In genomic region chr3:188262913-188263683, GRCh38 we compare ENCODE assay signal across 8 cellular contexts.
DNase-seq lines count a peak whose midpoint lies in the region; ATAC-seq and TF ChIP-seq lines count a peak whose summit lies in the region.

No MANE protein-coding gene starts in this region.

- H3K36me3 Mint-ChIP-seq in glutamatergic neuron (ENCODE audit: unreplicated experiment), result no peaks in the 10 kb centered on the region

- DNase-seq in Daoy (ENCODE audit: low read depth), result peak; percentile 83
- peak; percentile 64 to 73 for DNase-seq in SJSA1 (ENCODE audit: low read depth in 1 of 2, low spot score in 2 of 2)
- peak; percentile 95 for DNase-seq in foreskin melanocyte
- peak in 1 of 2 donors; percentile 74 for DNase-seq in psoas muscle
- no peak for DNase-seq in effector CD8-positive, alpha-beta T cell (lab: John Stamatoyannopoulos, UW)
- no peak for DNase-seq in glutamatergic neuron
- DNase-seq in GF-D8 (lab: John Stamatoyannopoulos, UW), result no peak

- H3K4me1 Mint-ChIP-seq in glutamatergic neuron (ENCODE audit: low read depth, unreplicated experiment), result no peaks in the 10 kb centered on the region

- ATAC-seq in psoas muscle (peak; percentile 41 to 67 (median 56)), GM21528 (IDR thresholded peaks at IDR 0.05; ENCODE audit: low FRiP score, unreplicated experiment) (no peak)

- H3K27me3 ChIP-seq in SJSA1 (replicated peaks) (no peaks in the 10 kb centered on the region), psoas muscle (ENCODE audit: insufficient read depth in 3 of 3, low read length in 2 of 3) (no peaks in the 10 kb centered on the region)

- TF ChIP-seq CTCF in psoas muscle (IDR thresholded peaks at IDR 0.05), result no peak
- no peak for TF ChIP-seq CTCF in glutamatergic neuron (IDR thresholded peaks at IDR 0.05; ENCODE audit: partially characterized antibody, unreplicated experiment)

- no peaks in the 10 kb centered on the region for H3K27me3 Mint-ChIP-seq in glutamatergic neuron (ENCODE audit: unreplicated experiment)

- H3K4me3 ChIP-seq in SJSA1 (no peak overlapping the region), psoas muscle (no peak overlapping the region)

- H3K4me3 Mint-ChIP-seq in glutamatergic neuron (ENCODE audit: unreplicated experiment), result no peak overlapping the region

- H3K36me3 ChIP-seq in SJSA1, result peaks cover 9% of the 10 kb centered on the region; the same call in 1 of the 2 replicates
- no peaks in the 10 kb centered on the region for H3K36me3 ChIP-seq in psoas muscle (ENCODE audit: insufficient read depth in 1 of 2, low read depth in 1 of 2)

- H3K4me1 ChIP-seq in SJSA1 (replicated peaks) (peaks cover 95% of the 10 kb centered on the region), psoas muscle (peaks cover 75% of the 10 kb centered on the region)

- H3K9me3 ChIP-seq in SJSA1 (replicated peaks), result no peaks in the 10 kb centered on the region
- no peaks in the 10 kb centered on the region for H3K9me3 ChIP-seq in psoas muscle

- intact Hi-C loops in psoas muscle (cut with DNase I), result loop anchor here in 1 of 2 donors (5.0 to 10.0 kb wide), 2 partner anchors 76 to 108 kb away; partner anchors contain the start of gene LPP

- no peaks in the 10 kb centered on the region for H3K9me3 Mint-ChIP-seq in glutamatergic neuron (ENCODE audit: unreplicated experiment)

- H3K27ac Mint-ChIP-seq in glutamatergic neuron (ENCODE audit: unreplicated experiment), result no peak overlapping the region

- 35 to 57% (median 46%) methylated on average over 8 of the region's 8 CpGs for WGBS in psoas muscle, 3 donors

- H3K27ac ChIP-seq in SJSA1 (peak overlapping the region; percentile 69), psoas muscle (peak overlapping the region; percentile 98)

Comparison
In these comparisons a context has a peak if more than half of its experiments do, and no peak if none do; other contexts are left out.
1. DNase-seq: peak in Daoy (single experiment), SJSA1 (2 of 2) and foreskin melanocyte (single experiment); none in effector CD8-positive, alpha-beta T cell (single experiment), glutamatergic neuron (single experiment) and GF-D8 (single experiment).